ENCODE assay signal across 11 cellular contexts in the genomic region with DNA sequence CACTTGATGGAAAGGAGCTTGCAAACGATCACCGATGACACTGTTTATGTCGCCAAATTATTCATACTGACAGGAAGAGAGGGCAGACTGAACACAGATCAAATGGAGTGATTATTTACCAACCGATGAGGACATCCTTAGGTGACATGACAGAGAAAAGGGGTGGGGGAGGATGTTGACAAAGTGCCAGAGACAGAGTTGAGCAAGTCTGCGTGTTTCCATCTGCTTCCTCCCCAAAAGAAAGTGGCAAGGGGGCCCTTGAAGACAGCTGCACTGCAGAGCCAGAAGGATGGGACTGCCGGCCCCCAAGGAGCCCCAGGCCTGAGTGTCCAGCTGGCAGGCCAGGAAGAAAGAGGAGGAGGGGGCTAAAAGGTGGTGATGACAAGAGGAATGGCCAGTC.
A peak's percentile ranks its signal among the peaks of the same experiment; 100 is the strongest.
DNase-seq lines count a peak whose midpoint lies in the region; ATAC-seq, FAIRE-seq and TF ChIP-seq lines count a peak whose summit lies in the region.
"Had no signal": no experiment of that assay in that cellular context is flagged by ENCODE, and none has a peak within 500 bp of the region (broad histone marks: within the 10 kb centered on the region; RNA-seq: fewer than 3 reads in every experiment).

No MANE protein-coding gene starts in this region.

- H3K9me3 ChIP-seq in effector memory CD4-positive, alpha-beta T cell (ENCODE audit: control insufficient read depth, low read length): no peaks in the 10 kb centered on the region
- H3K9me3 ChIP-seq in kidney (ENCODE audit: control insufficient read depth in 1 of 2, low read length in 2 of 2): peaks cover 0 to 7% of the 10 kb centered on the region in 2 donors

- no peaks in the 10 kb centered on the region for H3K27me3 ChIP-seq in effector memory CD4-positive, alpha-beta T cell (replicated peaks; ENCODE audit: control insufficient read depth, insufficient read depth, low read length, poor library complexity, severe bottlenecking)

- ATAC-seq in omental fat pad (ENCODE audit: low FRiP score): no peak

- TF ChIP-seq CTCF in coronary artery (IDR thresholded peaks at IDR 0.05) (no peak), kidney (IDR thresholded peaks at IDR 0.05; ENCODE audit: borderline replicate concordance, extremely low read depth, insufficient read depth) (no peak), omental fat pad (IDR thresholded peaks at IDR 0.05) (no peak)

- peaks cover 4% of the 10 kb centered on the region for H3K4me1 ChIP-seq in effector memory CD4-positive, alpha-beta T cell (ENCODE audit: control insufficient read depth, insufficient read depth, low read length, poor library complexity, severe bottlenecking)
- no peaks in the 10 kb centered on the region for H3K4me1 ChIP-seq in kidney (ENCODE audit: control insufficient read depth in 1 of 2, insufficient read depth in 1 of 2, low read depth in 1 of 2, low read length in 2 of 2)

- intact Hi-C loops in kidney (cut with DNase I): no loop called here

- H3K27ac ChIP-seq in effector memory CD4-positive, alpha-beta T cell (ENCODE audit: insufficient read depth, low read length, poor library complexity, severe bottlenecking): peak overlapping the region; percentile 16
- H3K27ac ChIP-seq in coronary artery (no peak overlapping the region), kidney (ENCODE audit: low read depth in 2 of 2, low read length in 2 of 2) (no peak overlapping the region)
- H3K27ac ChIP-seq: 22Rv1 had no signal

- no peaks in the 10 kb centered on the region for H3K9me3 Mint-ChIP-seq in T-helper 2 cell treated with Interferon-gamma antibody and Interleukin-4, amounts not matched to agents 5 μg/mL and 100 μg/mL, for 36 hours

- peaks cover 16% of the 10 kb centered on the region for H3K27me3 Mint-ChIP-seq in T-helper 2 cell treated with Interferon-gamma antibody and Interleukin-4, amounts not matched to agents 5 μg/mL and 100 μg/mL, for 36 hours (ENCODE audit: low read depth)

- peak overlapping the region; percentile 56 for H3K4me3 Mint-ChIP-seq in T-helper 2 cell treated with Interferon-gamma antibody and Interleukin-4, amounts not matched to agents 5 μg/mL and 100 μg/mL, for 36 hours
- H3K4me3 Mint-ChIP-seq: HFFc6 had no signal

- H3K9ac ChIP-seq in kidney (ENCODE audit: low read length in 2 of 2): no peak overlapping the region

- H3K4me1 Mint-ChIP-seq in T-helper 2 cell treated with Interferon-gamma antibody and Interleukin-4, amounts not matched to agents 5 μg/mL and 100 μg/mL, for 36 hours (ENCODE audit: low read depth): peaks cover 43% of the 10 kb centered on the region

- FAIRE-seq in kidney (lab: Jason Lieb, UNC): no peak

- peak overlapping the region; percentile 91 for H3K27ac Mint-ChIP-seq in T-helper 2 cell treated with Interferon-gamma antibody and Interleukin-4, amounts not matched to agents 5 μg/mL and 100 μg/mL, for 36 hours
- H3K27ac Mint-ChIP-seq: HFFc6 had no signal

- DNase-seq in NCI-H1092 treated with DMSO at 0.1 percent for 48 hours (lab: John Stamatoyannopoulos, UW) (peak; percentile 88), NCI-H1092 (lab: John Stamatoyannopoulos, UW) (no peak), NCI-H146 treated with DMSO at 0.1 percent for 48 hours (lab: John Stamatoyannopoulos, UW; ENCODE audit: unreplicated experiment) (peak; percentile 21), coronary artery (ENCODE audit: low spot score) (no peak), kidney (no peak), omental fat pad (ENCODE audit: low spot score) (no peak)
- DNase-seq in T-helper 2 cell treated with Interferon-gamma antibody and Interleukin-4, amounts not matched to agents 5 μg/mL and 100 μg/mL, for 36 hours (ENCODE audit: low spot score): peak; percentile 37
- DNase-seq in effector memory CD4-positive, alpha-beta T cell: peak in 1 of 3 donors; percentile 7
- DNase-seq: HFFc6, trophoblast cell had no signal

- H3K36me3 ChIP-seq in effector memory CD4-positive, alpha-beta T cell (ENCODE audit: control insufficient read depth, insufficient read depth, low read length): no peaks in the 10 kb centered on the region
- H3K36me3 ChIP-seq in kidney (ENCODE audit: control insufficient read depth in 1 of 2, insufficient read depth in 2 of 2, low read length in 2 of 2): no peaks in the 10 kb centered on the region

- no peak overlapping the region for H3K4me3 ChIP-seq in effector memory CD4-positive, alpha-beta T cell (ENCODE audit: insufficient read depth, low read depth, low read length, poor library complexity, severe bottlenecking)
- H3K4me3 ChIP-seq in coronary artery (no peak overlapping the region), kidney (ENCODE audit: low read length in 2 of 2) (no peak overlapping the region)

- no peaks in the 10 kb centered on the region for H3K36me3 Mint-ChIP-seq in T-helper 2 cell treated with Interferon-gamma antibody and Interleukin-4, amounts not matched to agents 5 μg/mL and 100 μg/mL, for 36 hours (ENCODE audit: low read depth)

Comparison
In these comparisons a context has a peak if more than half of its experiments do, and no peak if none do; other contexts are left out.
1. DNase-seq: peak in NCI-H1092 treated with DMSO at 0.1 percent for 48 hours (single experiment), NCI-H146 treated with DMSO at 0.1 percent for 48 hours (single experiment) and T-helper 2 cell treated with Interferon-gamma antibody and Interleukin-4, amounts not matched to agents 5 μg/mL and 100 μg/mL, for 36 hours (single experiment); none in NCI-H1092 (single experiment), coronary artery (single experiment), kidney (single experiment) and omental fat pad (single experiment).